ENCODE assay signal across 12 cellular contexts in genomic region chrX:135984220-135984619, GRCh38. TPM values are rescaled to one million over a fixed set of nuclear protein-coding genes. Genes with fewer than 3 reads are reported as not detected.
A peak's percentile ranks its signal among the peaks of the same experiment; 100 is the strongest.
DNase-seq lines count a peak whose midpoint lies in the region; ATAC-seq and TF ChIP-seq lines count a peak whose summit lies in the region.
"Had no signal": no experiment of that assay in that cellular context is flagged by ENCODE, and none has a peak within 500 bp of the region (broad histone marks: within the 10 kb centered on the region; RNA-seq: fewer than 3 reads in every experiment).

No MANE protein-coding gene starts in this region.

- H3K4me2 ChIP-seq in GM23248 (ENCODE audit: unreplicated experiment) (peak overlapping the region; percentile 86), PC-3 (ENCODE audit: low read length) (peak overlapping the region; percentile 86)

- H3K4me1 Mint-ChIP-seq in endodermal cell, result no peaks in the 10 kb centered on the region

- POLR2A ChIA-PET in PC-3 (lab: Charles Lee; ENCODE audit: unreplicated experiment), result no interaction called here

- 55 to 69% methylated on average over 2 of the region's 2 CpGs for WGBS in GM23248 (ENCODE audit: low coverage in 1 of 2, low lambda C conversion rate in 2 of 2, missing lambda C conversion rate in 2 of 2), 2 experiments
- WGBS in endodermal cell (ENCODE audit: insufficient coverage in 1 of 2, insufficient read length in 1 of 2), 2 experiments, result 100% methylated on average over 2 of the region's 2 CpGs; no CpG with 5 or more reads in 1 of the 2 experiments
- WGBS in psoas muscle, 3 donors, result 44 to 74% (median 62%) methylated on average over 2 of the region's 2 CpGs

- no peaks in the 10 kb centered on the region for H3K36me3 ChIP-seq in GM23248 (ENCODE audit: low read depth)
- no peaks in the 10 kb centered on the region for H3K36me3 ChIP-seq in PC-3 (ENCODE audit: low read depth, low read length)
- no peaks in the 10 kb centered on the region for H3K36me3 ChIP-seq in endodermal cell (ENCODE audit: control insufficient read depth, insufficient read depth, low read length)
- H3K36me3 ChIP-seq in psoas muscle (ENCODE audit: insufficient read depth in 1 of 2, low read depth in 1 of 2), result no peaks in the 10 kb centered on the region
- H3K36me3 ChIP-seq: prostate gland had no signal

- peak overlapping the region; percentile 82 for H3K4me3 Mint-ChIP-seq in endodermal cell

- H4K20me1 ChIP-seq in GM23248 (ENCODE audit: insufficient read depth) (no peaks in the 10 kb centered on the region), PC-3 (ENCODE audit: low read length) (no peaks in the 10 kb centered on the region)

- H3K4me3 ChIP-seq in GM23248, result peak overlapping the region; percentile 83
- H3K4me3 ChIP-seq in PC-3 (ENCODE audit: low read length), result peak overlapping the region; percentile 71
- H3K4me3 ChIP-seq in endodermal cell (ENCODE audit: low read length), result peak overlapping the region; percentile 85
- peak overlapping the region; percentile 79 for H3K4me3 ChIP-seq in psoas muscle

- no TSS peak for BruUV-seq in PC-3 (replicated peaks; lab: Mats Ljungman, UMichigan)

- H2AFZ ChIP-seq in GM23248 (peak overlapping the region; percentile 96), PC-3 (ENCODE audit: low read length) (peak overlapping the region; percentile 87)

- no peaks in the 10 kb centered on the region for H3K9me2 ChIP-seq in GM23248 (ENCODE audit: insufficient read depth)
- no peaks in the 10 kb centered on the region for H3K9me2 ChIP-seq in PC-3 (replicated peaks; ENCODE audit: low read length)

- no peak for ATAC-seq in PC-3
- no peak for ATAC-seq in psoas muscle
- ATAC-seq in GM19328 (IDR thresholded peaks at IDR 0.05; ENCODE audit: unreplicated experiment), result no peak
- no peak for ATAC-seq in HG03342 (IDR thresholded peaks at IDR 0.05; ENCODE audit: unreplicated experiment)
- ATAC-seq: esophagus mucosa had no signal

- H3K79me2 ChIP-seq in GM23248 (ENCODE audit: insufficient read depth) (no peaks in the 10 kb centered on the region; the same call in 1 of the 2 replicates), PC-3 (ENCODE audit: low read length) (peaks cover 36% of the 10 kb centered on the region)

- TF ChIP-seq CTCF in PC-3 (conservative IDR thresholded peaks at IDR 0.05; ENCODE audit: low read depth, low read length) (no peak), endodermal cell (conservative IDR thresholded peaks at IDR 0.05) (no peak), psoas muscle (IDR thresholded peaks at IDR 0.05) (no peak)

- H3K9me3 ChIP-seq in GM23248 (ENCODE audit: low read depth) (no peaks in the 10 kb centered on the region), PC-3 (ENCODE audit: low read length) (no peaks in the 10 kb centered on the region), endodermal cell (ENCODE audit: control insufficient read depth, low read length) (no peaks in the 10 kb centered on the region), psoas muscle (no peaks in the 10 kb centered on the region)
- H3K9me3 ChIP-seq: prostate gland had no signal

- H3K27ac Mint-ChIP-seq in endodermal cell, result no peak overlapping the region

- CTCF ChIA-PET in PC-3 (lab: Charles Lee), result no interaction called here

- H3K27me3 ChIP-seq in GM23248 (replicated peaks; ENCODE audit: insufficient read depth), result no peaks in the 10 kb centered on the region
- H3K27me3 ChIP-seq in PC-3 (ENCODE audit: low read length), result no peaks in the 10 kb centered on the region
- no peaks in the 10 kb centered on the region for H3K27me3 ChIP-seq in endodermal cell (ENCODE audit: control insufficient read depth, insufficient read depth, low read length, poor library complexity, severe bottlenecking)
- H3K27me3 ChIP-seq in psoas muscle (ENCODE audit: insufficient read depth in 3 of 3, low read length in 2 of 3), result no peaks in the 10 kb centered on the region

- no peaks in the 10 kb centered on the region for H3K27me3 Mint-ChIP-seq in endodermal cell (ENCODE audit: insufficient read depth)

- no peaks in the 10 kb centered on the region for H3K36me3 Mint-ChIP-seq in endodermal cell (ENCODE audit: low read depth)

- intact Hi-C loops in PC-3 (cut with micrococcal nuclease) (no loop called here), psoas muscle (cut with DNase I) (loop anchor here in 1 of 2 donors (10.0 kb wide), 1 partner anchor 941 kb away; no protein-coding TSS in a partner anchor)

- peaks cover 52% of the 10 kb centered on the region for H3K9me3 Mint-ChIP-seq in endodermal cell

- H3K4me1 ChIP-seq in GM23248 (ENCODE audit: insufficient read depth) (peaks cover 13% of the 10 kb centered on the region; the same call in 1 of the 2 replicates), PC-3 (ENCODE audit: insufficient read depth, low read length) (peaks cover 7% of the 10 kb centered on the region), endodermal cell (ENCODE audit: control insufficient read depth, insufficient read depth, low read length) (no peaks in the 10 kb centered on the region), psoas muscle (peaks cover 5% of the 10 kb centered on the region)
- H3K4me1 ChIP-seq: prostate gland had no signal

- H3K9ac ChIP-seq in GM23248 (peak overlapping the region; percentile 83), PC-3 (ENCODE audit: low read length) (no peak overlapping the region), endodermal cell (ENCODE audit: extremely low read depth, low read length, poor library complexity, severe bottlenecking) (no peak overlapping the region)

- H3K27ac ChIP-seq in GM23248, result peak overlapping the region; percentile 34; the same call in 1 of the 2 replicates
- H3K27ac ChIP-seq in PC-3 (ENCODE audit: low read length), result no peak overlapping the region
- H3K27ac ChIP-seq in endodermal cell (ENCODE audit: low read depth, low read length), result no peak overlapping the region
- peak overlapping the region; percentile 84 for H3K27ac ChIP-seq in psoas muscle

- no peaks in the 10 kb centered on the region for H3F3A ChIP-seq in GM23248 (ENCODE audit: insufficient read depth)
- no peaks in the 10 kb centered on the region for H3F3A ChIP-seq in PC-3 (ENCODE audit: low read length, unreplicated experiment)

- DNase-seq in GM23248 (no peak), PC-3 (no peak), endodermal cell (no peak), psoas muscle (no peak), NCI-H446 treated with DMSO at 0.1 percent for 48 hours (lab: John Stamatoyannopoulos, UW) (no peak), cerebellar nuclear complex (lab: John Stamatoyannopoulos, UW) (no peak)
- DNase-seq: activated CD4-positive, alpha-beta T cell treated with anti-CD3 and anti-CD28 coated beads, Interleukin-2, amount 50 U/mL, for 1 hour; NCI-H2081 treated with DMSO at 0.1 percent for 48 hours had no signal

- in situ Hi-C loops in GM23248 (cut with MboI), result no loop called here

RNA-seq across cellular contexts. Expression of gene SLC9A6, which starts 1.0 kb away (rescaled TPM):
- 24.5 and 27.0 TPM in 2 replicates for total RNA-seq in GM23248 (2014; rRNA removed; shearing (Covaris generic))
- 11.4 and 13.1 TPM in 2 replicates for polyA plus RNA-seq in GM23248 (2016; fragmentation: Nextera tagmentation; extraction: Ambion mirVana)
- 13.4 and 14.4 TPM in 2 replicates for total RNA-seq in PC-3 (2014; rRNA removed)
- total RNA-seq in endodermal cell, result 10 to 100 TPM; 10.2 to 13.6 TPM
- 18.2 TPM for polyA plus RNA-seq in endodermal cell (2013, experiment 1 of 2)
- polyA plus RNA-seq in endodermal cell (2013, experiment 2 of 2), result 13.8 TPM
- 10 to 100 TPM in 1 of 4 donors, 1 to 10 TPM in 3; 8.8 to 11.8 (median 9.1) TPM for total RNA-seq in psoas muscle
- 10 to 100 TPM in 1 of 3 donors, 1 to 10 TPM in 2; 7.9 to 16.9 (median 8.0) TPM for polyA plus RNA-seq in psoas muscle

RNA-seq across cellular contexts. Expression of gene MMGT1, which starts 10.4 kb away (rescaled TPM):
- 28.6 and 30.6 TPM in 2 replicates for total RNA-seq in GM23248 (2014; rRNA removed; shearing (Covaris generic))
- polyA plus RNA-seq in GM23248 (2016; fragmentation: Nextera tagmentation; extraction: Ambion mirVana) (24.7 and 26.3 TPM in 2 replicates), psoas muscle (10 to 100 TPM in 2 of 3 donors, 1 to 10 TPM in 1; 8.9 to 18.5 (median 12.2) TPM)
- total RNA-seq in PC-3 (2014; rRNA removed) (20.7 and 23.1 TPM in 2 replicates), endodermal cell (10 to 100 TPM; 17.5 to 19.2 TPM), psoas muscle (10 to 100 TPM; 17.8 to 21.1 (median 20.4) TPM)
- polyA plus RNA-seq in endodermal cell (2013, experiment 1 of 2), result 22.6 TPM
- 19.6 TPM for polyA plus RNA-seq in endodermal cell (2013, experiment 2 of 2)

Comparison
In these comparisons a context has a peak if more than half of its experiments do, and no peak if none do; other contexts are left out.
1. H3K27ac ChIP-seq: peak in GM23248 (single experiment) and psoas muscle (single experiment); none in PC-3 (single experiment) and endodermal cell (single experiment).
2. Peak in every context shown above with its lines, with median percentiles within 50 percentile points of each other: H3K4me3 ChIP-seq.